26 cellular contexts compared by ENCODE assay signal in genomic region chr19:54489341-54489740, GRCh38. TPM values are rescaled to one million over a fixed set of nuclear protein-coding genes. Genes with fewer than 3 reads are reported as not detected.
A peak's percentile ranks its signal among the peaks of the same experiment; 100 is the strongest.
DNase-seq lines count a peak whose midpoint lies in the region; ATAC-seq lines count a peak whose summit lies in the region.
"Had no signal": no experiment of that assay in that cellular context is flagged by ENCODE, and none has a peak within 500 bp of the region (broad histone marks: within the 10 kb centered on the region; RNA-seq: fewer than 3 reads in every experiment).

No MANE protein-coding gene starts in this region.

- H3K14ac ChIP-seq in trophoblast cell (ENCODE audit: low read length) = no peak overlapping the region

- no peaks in the 10 kb centered on the region for H3K79me1 ChIP-seq in trophoblast cell (ENCODE audit: low read length)

- H2AK5ac ChIP-seq in trophoblast cell (ENCODE audit: low read length) = no peak overlapping the region

- no peaks in the 10 kb centered on the region for H3K36me3 ChIP-seq in trophoblast cell (ENCODE audit: control insufficient read depth in 1 of 2, insufficient read depth in 2 of 2, low read length in 2 of 2)
- H3K36me3 ChIP-seq: BE2C, BLaER1 had no signal

- H3K18ac ChIP-seq in trophoblast cell (ENCODE audit: low read length) = no peak overlapping the region

- H3K9me3 ChIP-seq in trophoblast cell (ENCODE audit: insufficient read depth, low read depth, low read length) = peaks cover 26% of the 10 kb centered on the region
- H3K9me3 ChIP-seq: BE2C, BLaER1 had no signal

- no peak overlapping the region for H3K9ac ChIP-seq in trophoblast cell (ENCODE audit: low read length)
- H3K9ac ChIP-seq: BLaER1 had no signal

- no peak overlapping the region for H4K12ac ChIP-seq in trophoblast cell (ENCODE audit: low read depth, low read length)

- H2BK12ac ChIP-seq in trophoblast cell (ENCODE audit: low read length) = no peak overlapping the region

- H3K23ac ChIP-seq in trophoblast cell (ENCODE audit: low read length) = no peak overlapping the region

- ATAC-seq in HG02870 (IDR thresholded peaks at IDR 0.05; ENCODE audit: unreplicated experiment) = no peak
- ATAC-seq: GM12878 had no signal

- no peak overlapping the region for H4K91ac ChIP-seq in trophoblast cell (ENCODE audit: low read depth, low read length)

- no peak overlapping the region for H3K4me3 ChIP-seq in trophoblast cell (ENCODE audit: low read depth, low read length)
- H3K4me3 ChIP-seq: BLaER1, GM12878 had no signal

- H3K4me1 ChIP-seq in trophoblast cell (ENCODE audit: control insufficient read depth in 1 of 2, insufficient read depth in 2 of 2, low read length in 2 of 2) = no peaks in the 10 kb centered on the region
- H3K4me1 ChIP-seq: BE2C had no signal

- H3K4ac ChIP-seq in trophoblast cell (ENCODE audit: low read depth, low read length) = no peak overlapping the region

- no peak overlapping the region for H2AFZ ChIP-seq in trophoblast cell (ENCODE audit: insufficient read depth, low read length, poor library complexity)

- no peak overlapping the region for H4K8ac ChIP-seq in trophoblast cell (ENCODE audit: low read depth, low read length)

- no peaks in the 10 kb centered on the region for H3K27me3 ChIP-seq in trophoblast cell (ENCODE audit: insufficient read depth, low read length)
- H3K27me3 ChIP-seq: BLaER1 had no signal

- no peak overlapping the region for H3K27ac ChIP-seq in trophoblast cell (ENCODE audit: low read depth, low read length)
- H3K27ac ChIP-seq: 22Rv1, BLaER1 had no signal

- no peak overlapping the region for H2BK5ac ChIP-seq in trophoblast cell (ENCODE audit: low read depth, low read length, poor library complexity)

- no peak overlapping the region for H2BK120ac ChIP-seq in trophoblast cell (ENCODE audit: insufficient read depth, low read length, poor library complexity)

- no peaks in the 10 kb centered on the region for H3K79me2 ChIP-seq in trophoblast cell (ENCODE audit: control insufficient read depth, insufficient read depth, low read length, poor library complexity)

- peak; percentile 2 for DNase-seq in activated effector memory CD4-positive, alpha-beta T cell treated with anti-CD3 and anti-CD28 coated beads, Interleukin-2, amount 50 U/mL, for 16 hours
- no peak for DNase-seq in activated effector memory CD4-positive, alpha-beta T cell treated with Interleukin-2 at 50 U/mL for 16 hours
- DNase-seq in ELF-1 (ENCODE audit: low read depth, low spot score) = peak; percentile 71
- DNase-seq in islet precursor cell = peak; percentile 76
- peak; percentile 95 to 98 for DNase-seq in trophoblast cell
- DNase-seq in NCI-H510A (lab: John Stamatoyannopoulos, UW) = no peak
- DNase-seq in activated T-cell treated with anti-CD3 and anti-CD28 coated beads, Interleukin-2, amount 50 U/mL, for 48 hours = no peak
- DNase-seq: ACHN; BE2C; C1 segment of cervical spinal cord; CD4-positive, alpha-beta memory T cell; CD4-positive, CD25-positive, alpha-beta regulatory T cell; CD8-positive, alpha-beta memory T cell; COR-L47; DMS 273 treated with DMSO at 0.1 percent for 48 hours; DMS153; DMS53; DMS79; DND-41; GDM1 had no signal

- no peak overlapping the region for H3K4me2 ChIP-seq in trophoblast cell (ENCODE audit: low read length)
- H3K4me2 ChIP-seq: BLaER1 had no signal

- no CpG with 5 or more reads among the region's 7 CpGs for WGBS in trophoblast cell (ENCODE audit: extremely low coverage, insufficient coverage, insufficient read length)

RNA-seq across cellular contexts. Expression of gene LAIR2, which starts 13.3 kb away (rescaled TPM):
- not detected in 2 replicates for polyA plus RNA-seq in trophoblast cell (2013)
- polyA plus RNA-seq: AG04450, GM12878 had no signal

RNA-seq across cellular contexts. Expression of gene CDC42EP5, which starts 16.2 kb away (rescaled TPM):
- polyA plus RNA-seq in trophoblast cell (2013) = 9.5 and 12.2 TPM in 2 replicates
- polyA plus RNA-seq: CD14-positive monocyte; CD4-positive, alpha-beta memory T cell; CD4-positive, CD25-positive, alpha-beta regulatory T cell; CD8-positive, alpha-beta memory T cell had no signal

RNA-seq across cellular contexts. Expression of gene LENG9, which starts 25.8 kb away (rescaled TPM):
- polyA plus RNA-seq in trophoblast cell (2013) = 0.68 and 0.73 TPM in 2 replicates

RNA-seq across cellular contexts. Expression of gene LENG8, which starts 40.3 kb away (rescaled TPM):
- 109 and 112 TPM in 2 replicates for polyA plus RNA-seq in trophoblast cell (2013)

Comparison
In these comparisons a context has a peak if more than half of its experiments do, and no peak if none do; other contexts are left out.
1. DNase-seq: peak in activated effector memory CD4-positive, alpha-beta T cell treated with anti-CD3 and anti-CD28 coated beads, Interleukin-2, amount 50 U/mL, for 16 hours (single experiment), ELF-1 (single experiment), islet precursor cell (single experiment) and trophoblast cell (2 of 2); none in activated effector memory CD4-positive, alpha-beta T cell treated with Interleukin-2 at 50 U/mL for 16 hours (single experiment), NCI-H510A (single experiment) and activated T-cell treated with anti-CD3 and anti-CD28 coated beads, Interleukin-2, amount 50 U/mL, for 48 hours (0 of 2).